In genomic region chr17:3512512-3513171, GRCh38 we compare ENCODE assay signal across 12 cellular contexts. TPM values are rescaled to one million over a fixed set of nuclear protein-coding genes. Genes with fewer than 3 reads are reported as not detected.
DNase-seq lines count a peak whose midpoint lies in the region; ATAC-seq and TF ChIP-seq lines count a peak whose summit lies in the region.
"Had no signal": no experiment of that assay in that cellular context is flagged by ENCODE, and none has a peak within 500 bp of the region (broad histone marks: within the 10 kb centered on the region; RNA-seq: fewer than 3 reads in every experiment).

No MANE protein-coding gene starts in this region.

- H3K9ac ChIP-seq in H9 (ENCODE audit: extremely low read depth, insufficient read length, low read length) = no peak overlapping the region
- H3K9ac ChIP-seq in skeletal muscle satellite cell (ENCODE audit: low read depth, low read length) = no peak overlapping the region

- H2AFZ ChIP-seq in H9 (ENCODE audit: low read length) = no peak overlapping the region

- peaks cover 41 to 45% of the 10 kb centered on the region in 2 experiments for H3K4me1 Mint-ChIP-seq in H9

- H3K27me3 ChIP-seq in H9 (ENCODE audit: insufficient read depth, low read length) (no peaks in the 10 kb centered on the region), skeletal muscle satellite cell (ENCODE audit: control insufficient read depth, insufficient read depth, low read length) (peaks cover 2% of the 10 kb centered on the region)

- no peaks in the 10 kb centered on the region for H3K79me2 ChIP-seq in H9 (ENCODE audit: insufficient read depth, low read length)

- no peak overlapping the region for H3K18ac ChIP-seq in H9 (ENCODE audit: insufficient read length, low read depth, low read length)

- peaks cover 0 to 3% (median 0%) of the 10 kb centered on the region in 3 experiments; a peak in 4 of 7 replicates for H3K36me3 Mint-ChIP-seq in H9 (ENCODE audit: insufficient read depth in 1 of 3, low read depth in 3 of 3)

- H3K4me1 ChIP-seq in H9 (ENCODE audit: insufficient read depth, low read length) = peaks cover 4% of the 10 kb centered on the region; the same call in 1 of the 2 replicates
- H3K4me1 ChIP-seq in skeletal muscle satellite cell (ENCODE audit: control insufficient read depth, insufficient read depth, low read length) = peaks cover 13% of the 10 kb centered on the region

- no peak overlapping the region for H2BK20ac ChIP-seq in H9 (ENCODE audit: low read depth, low read length, poor library complexity, severe bottlenecking)

- H3K4ac ChIP-seq in H9 (ENCODE audit: low read depth, low read length) = no peak overlapping the region

- no peak overlapping the region for H3K56ac ChIP-seq in H9 (ENCODE audit: insufficient read length, low read depth, low read length)

- peak; percentile 96 for ATAC-seq in left lobe of liver
- no peak for ATAC-seq in HG02571 (IDR thresholded peaks at IDR 0.05; ENCODE audit: unreplicated experiment)
- ATAC-seq in HG03442 (IDR thresholded peaks at IDR 0.05; ENCODE audit: unreplicated experiment) = no peak
- no peak for ATAC-seq in HG02852 (IDR thresholded peaks at IDR 0.05; ENCODE audit: unreplicated experiment)

- H3K9me3 ChIP-seq in H9 (ENCODE audit: control insufficient read depth, low read depth, low read length) = no peaks in the 10 kb centered on the region
- H3K9me3 ChIP-seq in skeletal muscle satellite cell (replicated peaks; ENCODE audit: low read length) = no peaks in the 10 kb centered on the region

- no peak overlapping the region for H3T11ph ChIP-seq in H9 (ENCODE audit: low read length)

- no peak overlapping the region for H4K5ac ChIP-seq in H9 (ENCODE audit: insufficient read length, low read depth, low read length)

- H3K36me3 ChIP-seq in skeletal muscle satellite cell (ENCODE audit: insufficient read depth, low read length) = no peaks in the 10 kb centered on the region

- no peak for TF ChIP-seq CTCF in H9 (conservative IDR thresholded peaks at IDR 0.05)

- H4K91ac ChIP-seq in H9 (ENCODE audit: insufficient read length, low read depth, low read length) = no peak overlapping the region

- no peak overlapping the region for H2BK120ac ChIP-seq in H9 (ENCODE audit: low read depth, low read length, poor library complexity, severe bottlenecking)

- no peak overlapping the region for H2AK5ac ChIP-seq in H9 (ENCODE audit: insufficient read length, low read length)

- no peak overlapping the region for H2BK5ac ChIP-seq in H9 (ENCODE audit: insufficient read length, low read length)

- no peaks in the 10 kb centered on the region for H3K79me1 ChIP-seq in H9 (ENCODE audit: insufficient read depth, low read depth, low read length, poor library complexity, severe bottlenecking)

- H2BK12ac ChIP-seq in H9 (ENCODE audit: insufficient read length, low read depth, low read length) = no peak overlapping the region

- H4K8ac ChIP-seq in H9 (replicated peaks; ENCODE audit: insufficient read length, low read depth, low read length) = no peak overlapping the region

- H3K23ac ChIP-seq in H9 (ENCODE audit: insufficient read length, low read depth, low read length) = no peak overlapping the region

- no peak overlapping the region for H3K14ac ChIP-seq in H9 (ENCODE audit: insufficient read depth, low read length)

- peak overlapping the region in 2 of 3 experiments; percentile 42 to 44; a peak in 3 of 7 replicates for H3K27ac Mint-ChIP-seq in H9

- H3K9me3 Mint-ChIP-seq in H9 = peaks cover 3 to 8% of the 10 kb centered on the region in 2 experiments; a peak in 3 of 5 replicates

- H4K20me1 ChIP-seq in H9 (ENCODE audit: control insufficient read depth, insufficient read depth, insufficient read length) = no peaks in the 10 kb centered on the region

- H3K23me2 ChIP-seq in H9 (ENCODE audit: insufficient read length, low read depth, low read length, poor library complexity, severe bottlenecking) = no peaks in the 10 kb centered on the region

- peak overlapping the region in 1 of 2 experiments; percentile 44; a peak in 2 of 5 replicates for H3K4me3 Mint-ChIP-seq in H9

- no peak overlapping the region for H3K27ac ChIP-seq in H9 (ENCODE audit: insufficient read length, low read depth, low read length)

- DNase-seq in H9 = no peak
- DNase-seq in ecto neural progenitor cell (ENCODE audit: low spot score) = peak; percentile 79
- peak; percentile 90 for DNase-seq in left lobe of liver (ENCODE audit: low spot score)
- DNase-seq in stimulated activated CD8-positive, alpha-beta memory T cell treated with anti-CD3 and anti-CD28 coated beads, Interleukin-4, amount 100 ng/mL, for 48 hours = no peak
- DNase-seq: GF-D8, GOT3 had no signal

- peaks cover 38% of the 10 kb centered on the region for H3K27me3 Mint-ChIP-seq in H9 (ENCODE audit: low read depth)

- no peak overlapping the region for H2BK15ac ChIP-seq in H9 (ENCODE audit: low read depth, low read length)

- no peak overlapping the region for H3K4me3 ChIP-seq in skeletal muscle satellite cell (ENCODE audit: low read length)

- H3K4me2 ChIP-seq in H9 (ENCODE audit: insufficient read depth, insufficient read length, low read length) (no peak overlapping the region), skeletal muscle satellite cell (ENCODE audit: low read length) (peak overlapping the region; percentile 50)

- no CpG with 5 or more reads among the region's 20 CpGs for WGBS in H9 (ENCODE audit: extremely low coverage, insufficient read length, low lambda C conversion rate)

RNA-seq across cellular contexts. Expression of gene ASPA, which starts 36.8 kb away (rescaled TPM):
- total RNA-seq in H9 (2021) (not detected in 2 replicates), left lobe of liver (5.1 TPM)
- total RNA-seq in skeletal muscle satellite cell (2012; rRNA removed) = under 0.01 and 1.3 TPM in 2 replicates
- total RNA-seq: pulmonary artery endothelial cell; T-helper 2 cell treated with Interferon-gamma antibody and Interleukin-4, amounts not matched to agents 100 ng/mL and 5 ng/mL, for 36 hours had no signal

RNA-seq across cellular contexts. Expression of gene SPATA22, which starts 41.0 kb away (rescaled TPM):
- total RNA-seq in H9 (2021) (not detected in 2 replicates), left lobe of liver (not detected)
- total RNA-seq in skeletal muscle satellite cell (2012; rRNA removed) = under 0.01 and 0.76 TPM in 2 replicates
- total RNA-seq: pulmonary artery endothelial cell; T-helper 2 cell treated with Interferon-gamma antibody and Interleukin-4, amounts not matched to agents 100 ng/mL and 5 ng/mL, for 36 hours had no signal

RNA-seq across cellular contexts. Expression of gene TRPV3, which starts 45.0 kb away (rescaled TPM):
- 0.63 and 1.2 TPM in 2 replicates for total RNA-seq in H9 (2021)
- total RNA-seq in left lobe of liver = 0.28 TPM
- total RNA-seq in skeletal muscle satellite cell (2012; rRNA removed) = under 0.01 and 0.51 TPM in 2 replicates
- total RNA-seq: pulmonary artery endothelial cell had no signal

Comparison
In these comparisons a context has a peak if more than half of its experiments do, and no peak if none do; other contexts are left out.
1. DNase-seq: peak in ecto neural progenitor cell (single experiment) and left lobe of liver (single experiment); none in H9 (single experiment) and stimulated activated CD8-positive, alpha-beta memory T cell treated with anti-CD3 and anti-CD28 coated beads, Interleukin-4, amount 100 ng/mL, for 48 hours (single experiment).